Comparison of ENCODE assay signal across 19 cellular contexts in genomic region chr13:74794147-74794546, GRCh38.
"Had no signal": no experiment of that assay in that cellular context is flagged by ENCODE, and none has a peak within 500 bp of the region (broad histone marks: within the 10 kb centered on the region; RNA-seq: fewer than 3 reads in every experiment).

No MANE protein-coding gene starts in this region.

- H3K4me1 ChIP-seq: foreskin keratinocyte, right atrium auricular region, tibial nerve, vagina had no signal

- H3K36me3 ChIP-seq: right atrium auricular region, tibial nerve, vagina had no signal

- H3K27me3 ChIP-seq: foreskin keratinocyte, right atrium auricular region, tibial nerve, vagina had no signal

- DNase-seq: activated CD4-positive, CD25-positive, alpha-beta regulatory T cell; activated CD8-positive, alpha-beta memory T cell treated with anti-CD3 and anti-CD28 coated beads, Interleukin-2, amount 50 U/mL, for 4 hours; activated CD8-positive, alpha-beta T cell treated with anti-CD3 and anti-CD28 coated beads, Interleukin-2, amount 10 ng/mL, durations not matched to agents 7 days and 5 days; activated gamma-delta T cell treated with Interleukin-2 at 50 U/mL for 16 hours; activated T-cell treated with anti-CD3 and anti-CD28 coated beads, Interleukin-2, amount 50 U/mL, for 72 hours; amygdala; central memory CD4-positive, alpha-beta T cell; effector CD4-positive, alpha-beta T cell; foreskin keratinocyte; mesenchymal stem cell; occipital lobe; stimulated activated CD4-positive, alpha-beta T cell treated with anti-CD3 and anti-CD28 coated beads, Interleukin-15, amount 100 ng/mL, for 24 hours; stimulated activated CD4-positive, alpha-beta T cell treated with anti-CD3 and anti-CD28 coated beads, Interleukin-4, amount 100 ng/mL, for 1 hour; stimulated activated naive CD4-positive, alpha-beta T cell treated with Interleukin-2 at 50 U/mL for 16 hours had no signal

- H3K27ac ChIP-seq: coronary artery, foreskin keratinocyte, right atrium auricular region, skin epidermis, tibial nerve, vagina had no signal

- ATAC-seq: activated CD8-positive, alpha-beta T cell treated with anti-CD3 and anti-CD28 coated beads, Interleukin-2, amount 10 ng/mL, durations not matched to agents 7 days and 5 days; activated T-cell treated with anti-CD3 and anti-CD28 coated beads, Interleukin-2, amount 50 U/mL, for 72 hours; foreskin keratinocyte had no signal

- H3K9me3 ChIP-seq: vagina had no signal

- H3K4me3 ChIP-seq: coronary artery, right atrium auricular region, skin epidermis, tibial nerve, vagina had no signal
